ENCODE assay signal across 1 cellular context in the genomic region with DNA sequence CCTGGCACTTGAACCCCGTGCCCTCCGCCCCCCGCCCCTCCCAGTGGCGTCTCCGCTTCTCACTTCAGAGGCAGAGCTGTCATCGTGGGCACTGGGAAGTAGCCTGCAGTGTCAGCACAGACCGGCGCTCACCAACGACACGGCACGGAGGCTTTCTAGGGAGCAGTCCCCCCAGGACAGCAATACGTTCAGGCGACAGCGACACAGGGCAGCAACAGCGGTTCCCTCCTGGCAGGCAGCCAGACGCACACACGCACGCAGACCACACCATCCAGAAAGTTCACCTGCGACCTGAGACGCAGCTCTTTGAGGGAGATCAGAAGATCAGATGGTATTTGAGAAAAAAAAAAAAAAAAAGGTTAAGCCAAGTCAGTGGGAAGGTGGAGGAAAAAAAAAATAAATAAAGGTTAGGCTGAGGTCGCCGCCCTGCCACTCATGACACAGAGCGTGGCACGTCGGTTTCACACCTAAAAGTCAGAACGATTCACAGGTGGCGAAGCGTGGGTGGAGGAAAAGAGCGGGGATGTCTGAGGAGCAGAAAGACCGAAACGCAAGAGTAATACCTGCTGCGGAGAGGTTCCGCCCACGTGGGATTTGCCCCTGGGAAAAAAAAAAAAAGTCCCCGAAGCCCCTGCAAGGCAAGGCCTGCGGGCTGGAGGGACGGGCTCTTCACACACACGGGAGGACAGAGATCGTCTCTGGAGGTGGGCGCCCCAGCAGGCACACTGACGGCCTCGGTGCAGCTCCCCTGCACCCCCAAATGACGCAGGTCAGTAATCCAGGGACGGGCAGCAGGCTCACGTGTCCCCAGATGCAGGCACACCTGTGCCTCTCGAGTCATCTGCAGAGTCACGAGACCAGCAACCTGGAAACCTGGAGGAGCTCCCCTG.
TF ChIP-seq lines count a peak whose summit lies in the region.

No MANE protein-coding gene starts in this region.

TF ChIP-seq in GM12878, 131 proteins besides CTCF, POLR2A, EP300 and RAD21 (continued from another document and continues in another):
- TF ChIP-seq, protein P1, sequence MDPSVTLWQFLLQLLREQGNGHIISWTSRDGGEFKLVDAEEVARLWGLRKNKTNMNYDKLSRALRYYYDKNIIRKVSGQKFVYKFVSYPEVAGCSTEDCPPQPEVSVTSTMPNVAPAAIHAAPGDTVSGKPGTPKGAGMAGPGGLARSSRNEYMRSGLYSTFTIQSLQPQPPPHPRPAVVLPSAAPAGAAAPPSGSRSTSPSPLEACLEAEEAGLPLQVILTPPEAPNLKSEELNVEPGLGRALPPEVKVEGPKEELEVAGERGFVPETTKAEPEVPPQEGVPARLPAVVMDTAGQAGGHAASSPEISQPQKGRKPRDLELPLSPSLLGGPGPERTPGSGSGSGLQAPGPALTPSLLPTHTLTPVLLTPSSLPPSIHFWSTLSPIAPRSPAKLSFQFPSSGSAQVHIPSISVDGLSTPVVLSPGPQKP (IDR thresholded peaks at IDR 0.05; ENCODE audit: low read depth, low read length), result no peak
- TF ChIP-seq KLF5 (IDR thresholded peaks at IDR 0.05; ENCODE audit: partially characterized antibody) (peak; percentile 91), LARP7 (IDR thresholded peaks at IDR 0.05) (no peak), NR2C1 (IDR thresholded peaks at IDR 0.05) (peak; percentile 67), DPF2 (IDR thresholded peaks at IDR 0.05) (peak; percentile 90), FOXM1 (IDR thresholded peaks at IDR 0.05; ENCODE audit: low read depth, low read length) (peak; percentile 99), IKZF2 (IDR thresholded peaks at IDR 0.05) (peak; percentile 99), RBBP5 (conservative IDR thresholded peaks at IDR 0.05) (no peak), SUPT20H (IDR thresholded peaks at IDR 0.05; ENCODE audit: borderline replicate concordance, control insufficient read depth, low read depth, low read length) (no peak), MTA2 (IDR thresholded peaks at IDR 0.05; ENCODE audit: low read depth) (peak; percentile 97), YY1 (IDR thresholded peaks at IDR 0.05; ENCODE audit: low read depth, low read length) (peak; percentile 80), BHLHE40 (IDR thresholded peaks at IDR 0.05; ENCODE audit: borderline replicate concordance in 1 of 2, low read depth in 2 of 2, low read length in 1 of 2) (peak; percentile 97 to 99), RB1 (IDR thresholded peaks at IDR 0.05; ENCODE audit: borderline replicate concordance) (peak; percentile 77; the same call in 1 of the 2 replicates), ZNF24 (IDR thresholded peaks at IDR 0.05) (peak; percentile 59; the same call in 1 of the 2 replicates), ATF7 (IDR thresholded peaks at IDR 0.05; ENCODE audit: low read depth) (peak; percentile 96), EGR1 (IDR thresholded peaks at IDR 0.05; ENCODE audit: borderline replicate concordance in 1 of 2, low read depth in 2 of 2, low read length in 2 of 2) (peak; percentile 2 to 99), CHD1 (IDR thresholded peaks at IDR 0.05; ENCODE audit: low read depth, low read length) (no peak), TARDBP (IDR thresholded peaks at IDR 0.05; ENCODE audit: borderline replicate concordance) (peak; percentile 81; the same call in 1 of the 2 replicates), HDGF (IDR thresholded peaks at IDR 0.05) (no peak; the same call in 1 of the 2 replicates), RELA (IDR thresholded peaks at IDR 0.05; ENCODE audit: borderline replicate concordance, partially characterized antibody) (peak; percentile 93), IKZF1 (conservative IDR thresholded peaks at IDR 0.05) (peak; percentile 97), CBFB (IDR thresholded peaks at IDR 0.05; ENCODE audit: low read depth) (peak; percentile 84), TBL1XR1 (IDR thresholded peaks at IDR 0.05; ENCODE audit: low read depth, low read length) (peak; percentile 94), IRF4 (IDR thresholded peaks at IDR 0.05; ENCODE audit: low read depth, low read length) (peak; percentile 78), TCF3 (IDR thresholded peaks at IDR 0.05; ENCODE audit: borderline replicate concordance, insufficient read depth, low read depth, low read length) (peak; percentile 97), CBX3 (IDR thresholded peaks at IDR 0.05; ENCODE audit: borderline replicate concordance, low read depth) (no peak), POLR2AphosphoS2 (IDR thresholded peaks at IDR 0.05; ENCODE audit: low read depth, low read length) (peak; percentile 37; the same call in 1 of the 2 replicates), PAX8 (IDR thresholded peaks at IDR 0.05) (no peak), BRCA1 (IDR thresholded peaks at IDR 0.05; ENCODE audit: low read depth, low read length) (no peak), SMAD1 (IDR thresholded peaks at IDR 0.05; ENCODE audit: low read depth, partially characterized antibody) (peak; percentile 99), ESRRA (IDR thresholded peaks at IDR 0.05; ENCODE audit: low read length) (no peak; the same call in 1 of the 2 replicates), BMI1 (IDR thresholded peaks at IDR 0.05; ENCODE audit: borderline replicate concordance) (peak; percentile 85), RAD51 (IDR thresholded peaks at IDR 0.05) (peak; percentile 72), RFX5 (IDR thresholded peaks at IDR 0.05; ENCODE audit: low read depth, low read length) (no peak), YBX1 (IDR thresholded peaks at IDR 0.05) (peak; percentile 70; the same call in 1 of the 2 replicates)
- TF ChIP-seq, protein P2, sequence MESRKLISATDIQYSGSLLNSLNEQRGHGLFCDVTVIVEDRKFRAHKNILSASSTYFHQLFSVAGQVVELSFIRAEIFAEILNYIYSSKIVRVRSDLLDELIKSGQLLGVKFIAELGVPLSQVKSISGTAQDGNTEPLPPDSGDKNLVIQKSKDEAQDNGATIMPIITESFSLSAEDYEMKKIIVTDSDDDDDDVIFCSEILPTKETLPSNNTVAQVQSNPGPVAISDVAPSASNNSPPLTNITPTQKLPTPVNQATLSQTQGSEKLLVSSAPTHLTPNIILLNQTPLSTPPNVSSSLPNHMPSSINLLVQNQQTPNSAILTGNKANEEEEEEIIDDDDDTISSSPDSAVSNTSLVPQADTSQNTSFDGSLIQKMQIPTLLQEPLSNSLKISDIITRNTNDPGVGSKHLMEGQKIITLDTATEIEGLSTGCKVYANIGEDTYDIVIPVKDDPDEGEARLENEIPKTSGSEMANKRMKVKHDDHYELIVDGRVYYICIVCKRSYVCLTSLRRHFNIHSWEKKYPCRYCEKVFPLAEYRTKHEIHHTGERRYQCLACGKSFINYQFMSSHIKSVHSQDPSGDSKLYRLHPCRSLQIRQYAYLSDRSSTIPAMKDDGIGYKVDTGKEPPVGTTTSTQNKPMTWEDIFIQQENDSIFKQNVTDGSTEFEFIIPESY (IDR thresholded peaks at IDR 0.05), result peak; percentile 14; the same call in 1 of the 2 replicates
- TF ChIP-seq, protein P3, sequence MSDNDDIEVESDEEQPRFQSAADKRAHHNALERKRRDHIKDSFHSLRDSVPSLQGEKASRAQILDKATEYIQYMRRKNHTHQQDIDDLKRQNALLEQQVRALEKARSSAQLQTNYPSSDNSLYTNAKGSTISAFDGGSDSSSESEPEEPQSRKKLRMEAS (IDR thresholded peaks at IDR 0.05; ENCODE audit: low read depth, low read length), result 0 out of 2 replicates have a peak, but pooled peaks have one; percentile 28
- TF ChIP-seq, protein P4, sequence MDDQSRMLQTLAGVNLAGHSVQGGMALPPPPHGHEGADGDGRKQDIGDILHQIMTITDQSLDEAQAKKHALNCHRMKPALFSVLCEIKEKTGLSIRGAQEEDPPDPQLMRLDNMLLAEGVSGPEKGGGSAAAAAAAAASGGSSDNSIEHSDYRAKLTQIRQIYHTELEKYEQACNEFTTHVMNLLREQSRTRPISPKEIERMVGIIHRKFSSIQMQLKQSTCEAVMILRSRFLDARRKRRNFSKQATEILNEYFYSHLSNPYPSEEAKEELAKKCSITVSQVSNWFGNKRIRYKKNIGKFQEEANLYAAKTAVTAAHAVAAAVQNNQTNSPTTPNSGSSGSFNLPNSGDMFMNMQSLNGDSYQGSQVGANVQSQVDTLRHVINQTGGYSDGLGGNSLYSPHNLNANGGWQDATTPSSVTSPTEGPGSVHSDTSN (IDR thresholded peaks at IDR 0.05; ENCODE audit: insufficient replicate concordance, low read depth, low read length), result peak; percentile 89
- TF ChIP-seq, protein P5, sequence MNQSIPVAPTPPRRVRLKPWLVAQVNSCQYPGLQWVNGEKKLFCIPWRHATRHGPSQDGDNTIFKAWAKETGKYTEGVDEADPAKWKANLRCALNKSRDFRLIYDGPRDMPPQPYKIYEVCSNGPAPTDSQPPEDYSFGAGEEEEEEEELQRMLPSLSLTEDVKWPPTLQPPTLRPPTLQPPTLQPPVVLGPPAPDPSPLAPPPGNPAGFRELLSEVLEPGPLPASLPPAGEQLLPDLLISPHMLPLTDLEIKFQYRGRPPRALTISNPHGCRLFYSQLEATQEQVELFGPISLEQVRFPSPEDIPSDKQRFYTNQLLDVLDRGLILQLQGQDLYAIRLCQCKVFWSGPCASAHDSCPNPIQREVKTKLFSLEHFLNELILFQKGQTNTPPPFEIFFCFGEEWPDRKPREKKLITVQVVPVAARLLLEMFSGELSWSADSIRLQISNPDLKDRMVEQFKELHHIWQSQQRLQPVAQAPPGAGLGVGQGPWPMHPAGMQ (IDR thresholded peaks at IDR 0.05; ENCODE audit: borderline replicate concordance), result peak; percentile 80
- TF ChIP-seq, protein P6, sequence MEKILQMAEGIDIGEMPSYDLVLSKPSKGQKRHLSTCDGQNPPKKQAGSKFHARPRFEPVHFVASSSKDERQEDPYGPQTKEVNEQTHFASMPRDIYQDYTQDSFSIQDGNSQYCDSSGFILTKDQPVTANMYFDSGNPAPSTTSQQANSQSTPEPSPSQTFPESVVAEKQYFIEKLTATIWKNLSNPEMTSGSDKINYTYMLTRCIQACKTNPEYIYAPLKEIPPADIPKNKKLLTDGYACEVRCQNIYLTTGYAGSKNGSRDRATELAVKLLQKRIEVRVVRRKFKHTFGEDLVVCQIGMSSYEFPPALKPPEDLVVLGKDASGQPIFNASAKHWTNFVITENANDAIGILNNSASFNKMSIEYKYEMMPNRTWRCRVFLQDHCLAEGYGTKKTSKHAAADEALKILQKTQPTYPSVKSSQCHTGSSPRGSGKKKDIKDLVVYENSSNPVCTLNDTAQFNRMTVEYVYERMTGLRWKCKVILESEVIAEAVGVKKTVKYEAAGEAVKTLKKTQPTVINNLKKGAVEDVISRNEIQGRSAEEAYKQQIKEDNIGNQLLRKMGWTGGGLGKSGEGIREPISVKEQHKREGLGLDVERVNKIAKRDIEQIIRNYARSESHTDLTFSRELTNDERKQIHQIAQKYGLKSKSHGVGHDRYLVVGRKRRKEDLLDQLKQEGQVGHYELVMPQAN (conservative IDR thresholded peaks at IDR 0.05), result peak; percentile 68
- TF ChIP-seq, protein P7, sequence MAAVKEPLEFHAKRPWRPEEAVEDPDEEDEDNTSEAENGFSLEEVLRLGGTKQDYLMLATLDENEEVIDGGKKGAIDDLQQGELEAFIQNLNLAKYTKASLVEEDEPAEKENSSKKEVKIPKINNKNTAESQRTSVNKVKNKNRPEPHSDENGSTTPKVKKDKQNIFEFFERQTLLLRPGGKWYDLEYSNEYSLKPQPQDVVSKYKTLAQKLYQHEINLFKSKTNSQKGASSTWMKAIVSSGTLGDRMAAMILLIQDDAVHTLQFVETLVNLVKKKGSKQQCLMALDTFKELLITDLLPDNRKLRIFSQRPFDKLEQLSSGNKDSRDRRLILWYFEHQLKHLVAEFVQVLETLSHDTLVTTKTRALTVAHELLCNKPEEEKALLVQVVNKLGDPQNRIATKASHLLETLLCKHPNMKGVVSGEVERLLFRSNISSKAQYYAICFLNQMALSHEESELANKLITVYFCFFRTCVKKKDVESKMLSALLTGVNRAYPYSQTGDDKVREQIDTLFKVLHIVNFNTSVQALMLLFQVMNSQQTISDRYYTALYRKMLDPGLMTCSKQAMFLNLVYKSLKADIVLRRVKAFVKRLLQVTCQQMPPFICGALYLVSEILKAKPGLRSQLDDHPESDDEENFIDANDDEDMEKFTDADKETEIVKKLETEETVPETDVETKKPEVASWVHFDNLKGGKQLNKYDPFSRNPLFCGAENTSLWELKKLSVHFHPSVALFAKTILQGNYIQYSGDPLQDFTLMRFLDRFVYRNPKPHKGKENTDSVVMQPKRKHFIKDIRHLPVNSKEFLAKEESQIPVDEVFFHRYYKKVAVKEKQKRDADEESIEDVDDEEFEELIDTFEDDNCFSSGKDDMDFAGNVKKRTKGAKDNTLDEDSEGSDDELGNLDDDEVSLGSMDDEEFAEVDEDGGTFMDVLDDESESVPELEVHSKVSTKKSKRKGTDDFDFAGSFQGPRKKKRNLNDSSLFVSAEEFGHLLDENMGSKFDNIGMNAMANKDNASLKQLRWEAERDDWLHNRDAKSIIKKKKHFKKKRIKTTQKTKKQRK (IDR thresholded peaks at IDR 0.05; ENCODE audit: low read depth, low read length), result no peak
- TF ChIP-seq, protein P8, sequence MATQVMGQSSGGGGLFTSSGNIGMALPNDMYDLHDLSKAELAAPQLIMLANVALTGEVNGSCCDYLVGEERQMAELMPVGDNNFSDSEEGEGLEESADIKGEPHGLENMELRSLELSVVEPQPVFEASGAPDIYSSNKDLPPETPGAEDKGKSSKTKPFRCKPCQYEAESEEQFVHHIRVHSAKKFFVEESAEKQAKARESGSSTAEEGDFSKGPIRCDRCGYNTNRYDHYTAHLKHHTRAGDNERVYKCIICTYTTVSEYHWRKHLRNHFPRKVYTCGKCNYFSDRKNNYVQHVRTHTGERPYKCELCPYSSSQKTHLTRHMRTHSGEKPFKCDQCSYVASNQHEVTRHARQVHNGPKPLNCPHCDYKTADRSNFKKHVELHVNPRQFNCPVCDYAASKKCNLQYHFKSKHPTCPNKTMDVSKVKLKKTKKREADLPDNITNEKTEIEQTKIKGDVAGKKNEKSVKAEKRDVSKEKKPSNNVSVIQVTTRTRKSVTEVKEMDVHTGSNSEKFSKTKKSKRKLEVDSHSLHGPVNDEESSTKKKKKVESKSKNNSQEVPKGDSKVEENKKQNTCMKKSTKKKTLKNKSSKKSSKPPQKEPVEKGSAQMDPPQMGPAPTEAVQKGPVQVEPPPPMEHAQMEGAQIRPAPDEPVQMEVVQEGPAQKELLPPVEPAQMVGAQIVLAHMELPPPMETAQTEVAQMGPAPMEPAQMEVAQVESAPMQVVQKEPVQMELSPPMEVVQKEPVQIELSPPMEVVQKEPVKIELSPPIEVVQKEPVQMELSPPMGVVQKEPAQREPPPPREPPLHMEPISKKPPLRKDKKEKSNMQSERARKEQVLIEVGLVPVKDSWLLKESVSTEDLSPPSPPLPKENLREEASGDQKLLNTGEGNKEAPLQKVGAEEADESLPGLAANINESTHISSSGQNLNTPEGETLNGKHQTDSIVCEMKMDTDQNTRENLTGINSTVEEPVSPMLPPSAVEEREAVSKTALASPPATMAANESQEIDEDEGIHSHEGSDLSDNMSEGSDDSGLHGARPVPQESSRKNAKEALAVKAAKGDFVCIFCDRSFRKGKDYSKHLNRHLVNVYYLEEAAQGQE (IDR thresholded peaks at IDR 0.05; ENCODE audit: low read depth, low read length), result 0 out of 2 replicates have a peak, but pooled peaks have one; percentile 42
